In the genomic region with DNA sequence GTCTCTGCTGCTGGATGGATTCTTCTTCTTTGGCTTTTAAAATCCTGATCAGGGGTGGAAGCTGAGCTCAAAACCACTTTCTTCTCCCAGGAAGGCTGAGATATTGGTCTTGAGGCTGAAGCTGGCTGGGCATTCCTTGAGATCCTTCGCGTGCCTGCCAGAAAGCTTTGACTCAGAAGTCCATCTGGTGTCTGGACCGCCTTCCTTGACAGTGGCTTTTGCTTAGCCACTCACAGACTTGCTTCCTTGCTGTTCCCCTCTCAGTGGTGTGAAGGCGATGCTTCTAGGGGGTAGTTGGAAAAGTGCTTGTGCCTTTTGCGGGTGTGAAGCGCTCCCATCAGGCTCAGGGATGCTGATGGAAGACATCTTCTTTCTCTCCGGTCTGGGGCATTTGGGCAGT, we compare ENCODE assay signal across 12 cellular contexts. TPM values are rescaled to one million over a fixed set of nuclear protein-coding genes. Genes with fewer than 3 reads are reported as not detected.
DNase-seq lines count a peak whose midpoint lies in the region; ATAC-seq and TF ChIP-seq lines count a peak whose summit lies in the region.
"Had no signal": no experiment of that assay in that cellular context is flagged by ENCODE, and none has a peak within 500 bp of the region (broad histone marks: within the 10 kb centered on the region; RNA-seq: fewer than 3 reads in every experiment).

No MANE protein-coding gene starts in this region.

- peak overlapping the region; percentile 17 for H3K27ac Mint-ChIP-seq in activated CD4-positive, alpha-beta T cell treated with anti-CD3 and anti-CD28 coated beads, Interleukin-2, amount 10 ng/mL, durations not matched to agents 7 days and 5 days
- H3K27ac Mint-ChIP-seq in T-helper 17 cell = peak overlapping the region; percentile 93

- 57% methylated on average over 7 of the region's 7 CpGs for WGBS in smooth muscle cell (ENCODE audit: low lambda C conversion rate)

- no peak for DNase-seq in activated CD4-positive, alpha-beta T cell treated with anti-CD3 and anti-CD28 coated beads, Interleukin-2, amount 10 ng/mL, durations not matched to agents 7 days and 5 days
- DNase-seq in activated CD4-positive, alpha-beta T cell treated with anti-CD3 and anti-CD28 coated beads for 48 hours = no peak
- DNase-seq in T-helper 17 cell (no peak), fibroblast of lung (ENCODE audit: low read depth in 2 of 2) (peak; percentile 60 to 87), smooth muscle cell (lab: John Stamatoyannopoulos, UW; ENCODE audit: unreplicated experiment) (no peak)
- no peak for DNase-seq in activated CD8-positive, alpha-beta memory T cell treated with anti-CD3 and anti-CD28 coated beads, Interleukin-2, amount 50 U/mL, for 4 hours
- DNase-seq: activated naive CD4-positive, alpha-beta T cell treated with anti-CD3 and anti-CD28 coated beads, Interleukin-2, amount 50 U/mL, for 16 hours; NCI-H2107 had no signal

- H3K79me2 ChIP-seq in fibroblast of lung (ENCODE audit: control insufficient read depth, insufficient read depth, low read length) (no peaks in the 10 kb centered on the region), smooth muscle cell (ENCODE audit: low read depth) (no peaks in the 10 kb centered on the region)

- no peaks in the 10 kb centered on the region for H3K36me3 Mint-ChIP-seq in activated CD4-positive, alpha-beta T cell treated with anti-CD3 and anti-CD28 coated beads, Interleukin-2, amount 10 ng/mL, durations not matched to agents 7 days and 5 days (ENCODE audit: low read depth)
- H3K36me3 Mint-ChIP-seq in T-helper 17 cell (ENCODE audit: low read depth) = no peaks in the 10 kb centered on the region

- H3K27ac ChIP-seq in fibroblast of lung (ENCODE audit: insufficient read depth, low read length) (no peak overlapping the region), smooth muscle cell (ENCODE audit: low read depth) (peak overlapping the region; percentile 44)
- H3K27ac ChIP-seq: SJSA1 had no signal

- H3K4me2 ChIP-seq in fibroblast of lung (ENCODE audit: extremely low read depth, insufficient read depth, low read length) = no peak overlapping the region
- H3K4me2 ChIP-seq in smooth muscle cell = no peak overlapping the region

- peaks cover 46% of the 10 kb centered on the region for H3K4me1 Mint-ChIP-seq in activated CD4-positive, alpha-beta T cell treated with anti-CD3 and anti-CD28 coated beads, Interleukin-2, amount 10 ng/mL, durations not matched to agents 7 days and 5 days
- H3K4me1 Mint-ChIP-seq in T-helper 17 cell = peaks cover 36% of the 10 kb centered on the region

- no peaks in the 10 kb centered on the region for H3K36me3 ChIP-seq in fibroblast of lung (ENCODE audit: control insufficient read depth, insufficient read depth, low read length)
- H3K36me3 ChIP-seq in smooth muscle cell (ENCODE audit: low read depth) = no peaks in the 10 kb centered on the region
- H3K36me3 ChIP-seq: SJSA1 had no signal

- H3K9me3 ChIP-seq in T-helper 17 cell (ENCODE audit: control insufficient read depth, low read length, poor library complexity, severe bottlenecking) (no peaks in the 10 kb centered on the region), fibroblast of lung (ENCODE audit: control insufficient read depth, insufficient read depth, low read depth, low read length) (no peaks in the 10 kb centered on the region), smooth muscle cell (replicated peaks; ENCODE audit: low read depth) (no peaks in the 10 kb centered on the region)
- H3K9me3 ChIP-seq: SJSA1 had no signal

- TF ChIP-seq CTCF in fibroblast of lung (conservative IDR thresholded peaks at IDR 0.05 in 1 of 2, IDR thresholded peaks at IDR 0.05 in 1 of 2; ENCODE audit: low read depth in 1 of 2, low read length in 2 of 2) (no peak), smooth muscle cell (IDR thresholded peaks at IDR 0.05; ENCODE audit: borderline replicate concordance, insufficient read depth, poor library complexity, severe bottlenecking) (no peak)

- no peaks in the 10 kb centered on the region for H3K27me3 Mint-ChIP-seq in activated CD4-positive, alpha-beta T cell treated with anti-CD3 and anti-CD28 coated beads, Interleukin-2, amount 10 ng/mL, durations not matched to agents 7 days and 5 days
- H3K27me3 Mint-ChIP-seq in T-helper 17 cell = no peaks in the 10 kb centered on the region

- CTCF ChIA-PET in activated CD4-positive, alpha-beta T cell treated with anti-CD3 and anti-CD28 coated beads, Interleukin-2, amount 10 ng/mL, durations not matched to agents 7 days and 5 days (lab: Charles Lee) = interaction anchor here (1.2 to 1.6 kb wide), 2 partner anchors 9 kb away, joined by 4 to 6 read pairs; no protein-coding TSS in a partner anchor

- POLR2A ChIA-PET in activated CD4-positive, alpha-beta T cell treated with anti-CD3 and anti-CD28 coated beads, Interleukin-2, amount 10 ng/mL, durations not matched to agents 7 days and 5 days (lab: Charles Lee) = no interaction called here

- H3F3A ChIP-seq in smooth muscle cell (ENCODE audit: low read depth) = peaks cover 9% of the 10 kb centered on the region

- H4K20me1 ChIP-seq in fibroblast of lung (ENCODE audit: control insufficient read depth, extremely low read depth, insufficient read depth, low read length) = no peaks in the 10 kb centered on the region
- H4K20me1 ChIP-seq in smooth muscle cell (ENCODE audit: low read depth) = no peaks in the 10 kb centered on the region

- H3K27me3 ChIP-seq in fibroblast of lung (ENCODE audit: control insufficient read depth, insufficient read depth, low read length) (no peaks in the 10 kb centered on the region), smooth muscle cell (ENCODE audit: low read depth) (no peaks in the 10 kb centered on the region)
- H3K27me3 ChIP-seq: SJSA1 had no signal

- ATAC-seq in T-helper 17 cell (no peak), HG03139 (IDR thresholded peaks at IDR 0.05; ENCODE audit: unreplicated experiment) (no peak), HG03521 (IDR thresholded peaks at IDR 0.05; ENCODE audit: unreplicated experiment) (no peak)

- H3K9me3 Mint-ChIP-seq in activated CD4-positive, alpha-beta T cell treated with anti-CD3 and anti-CD28 coated beads, Interleukin-2, amount 10 ng/mL, durations not matched to agents 7 days and 5 days = no peaks in the 10 kb centered on the region
- H3K9me3 Mint-ChIP-seq: neural crest cell had no signal

- no peak overlapping the region for H3K9ac ChIP-seq in fibroblast of lung (ENCODE audit: insufficient read depth, low read length)
- H3K9ac ChIP-seq in smooth muscle cell (ENCODE audit: low read depth) = no peak overlapping the region

- H3K4me1 ChIP-seq in fibroblast of lung (ENCODE audit: control insufficient read depth, extremely low read depth, insufficient read depth, low read length) (peaks cover 5% of the 10 kb centered on the region), smooth muscle cell (ENCODE audit: low read depth) (peaks cover 19% of the 10 kb centered on the region)

- H3K4me3 ChIP-seq in fibroblast of lung (replicated peaks in 1 of 4; ENCODE audit: control extremely low read depth in 1 of 4, insufficient read depth in 1 of 4, low read depth in 3 of 4, low read length in 4 of 4) (no peak overlapping the region), smooth muscle cell (no peak overlapping the region)
- H3K4me3 ChIP-seq: SJSA1 had no signal

- no peak overlapping the region for H3K4me3 Mint-ChIP-seq in activated CD4-positive, alpha-beta T cell treated with anti-CD3 and anti-CD28 coated beads, Interleukin-2, amount 10 ng/mL, durations not matched to agents 7 days and 5 days
- H3K4me3 Mint-ChIP-seq in T-helper 17 cell = no peak overlapping the region
- H3K4me3 Mint-ChIP-seq: neural crest cell had no signal

- H2AFZ ChIP-seq in fibroblast of lung (ENCODE audit: low read length) = no peak overlapping the region
- no peak overlapping the region for H2AFZ ChIP-seq in smooth muscle cell (ENCODE audit: low read depth)

RNA-seq across cellular contexts. Expression of gene RGS3, which starts 45.9 kb away (rescaled TPM):
- total RNA-seq in activated CD4-positive, alpha-beta T cell treated with anti-CD3 and anti-CD28 coated beads, Interleukin-2, amount 10 ng/mL, durations not matched to agents 7 days and 5 days = 10 to 100 TPM; 41.5 to 41.6 TPM
- total RNA-seq in T-helper 17 cell = 10 to 100 TPM; 17.4 to 22.0 TPM
- total RNA-seq in fibroblast of lung = 49.8 and 74.3 TPM in 2 replicates
- 48.1 and 58.4 TPM in 2 replicates for polyA plus RNA-seq in fibroblast of lung
- 43.9 and 59.7 TPM in 2 replicates for polyA plus RNA-seq in fibroblast of lung (2012)
- polyA minus RNA-seq in fibroblast of lung (ENCODE audit: low replicate concordance) = 35.9 and 49.6 TPM in 2 replicates
- total RNA-seq in smooth muscle cell = 43.8 and 58.4 TPM in 2 replicates
- polyA plus RNA-seq in smooth muscle cell = 94.5 and 108 TPM in 2 replicates

Comparison
In these comparisons a context has a peak if more than half of its experiments do, and no peak if none do; other contexts are left out.
1. DNase-seq: peak in fibroblast of lung (2 of 2); none in activated CD4-positive, alpha-beta T cell treated with anti-CD3 and anti-CD28 coated beads, Interleukin-2, amount 10 ng/mL, durations not matched to agents 7 days and 5 days (single experiment), activated CD4-positive, alpha-beta T cell treated with anti-CD3 and anti-CD28 coated beads for 48 hours (single experiment), T-helper 17 cell (0 of 3), smooth muscle cell (single experiment) and activated CD8-positive, alpha-beta memory T cell treated with anti-CD3 and anti-CD28 coated beads, Interleukin-2, amount 50 U/mL, for 4 hours (single experiment).